In genomic region chr11:46701078-46701654, GRCh38 we compare ENCODE assay signal across 8 cellular contexts. TPM values are rescaled to one million over a fixed set of nuclear protein-coding genes. Genes with fewer than 3 reads are reported as not detected.
DNase-seq lines count a peak whose midpoint lies in the region; ATAC-seq, FAIRE-seq and TF ChIP-seq lines count a peak whose summit lies in the region.

No MANE protein-coding gene starts in this region.

- 2% methylated on average over 29 of the region's 29 CpGs for WGBS in lower leg skin, 2 donors

- peak overlapping the region; percentile 86 for H3K27ac ChIP-seq in ACC112 (ENCODE audit: low read depth, low read length)
- H3K27ac ChIP-seq in GM23338 (ENCODE audit: low read depth), result peak overlapping the region; percentile 99
- H3K27ac ChIP-seq in upper lobe of right lung, result peak overlapping the region; percentile 98

- H3K9me3 Mint-ChIP-seq in GM23338, result no peaks in the 10 kb centered on the region
- no peaks in the 10 kb centered on the region for H3K9me3 Mint-ChIP-seq in activated naive CD8-positive, alpha-beta T cell treated with anti-CD3 and anti-CD28 coated beads, Interleukin-2, amount 50 U/mL, for 24 hours

- peaks cover 44% of the 10 kb centered on the region for H3K36me3 Mint-ChIP-seq in GM23338 (ENCODE audit: low read depth)
- peaks cover 22% of the 10 kb centered on the region for H3K36me3 Mint-ChIP-seq in activated naive CD8-positive, alpha-beta T cell treated with anti-CD3 and anti-CD28 coated beads, Interleukin-2, amount 50 U/mL, for 24 hours (ENCODE audit: low read depth)

- H3K36me3 ChIP-seq in ACC112 (ENCODE audit: insufficient read depth, low read length) (0 out of 2 replicates have a peak, but pooled peaks cover 5% of the 10 kb centered on the region), GM23338 (ENCODE audit: insufficient read depth) (peaks cover 26% of the 10 kb centered on the region), upper lobe of right lung (peaks cover 39% of the 10 kb centered on the region)

- no peak for FAIRE-seq in GM12892 (lab: Jason Lieb, UNC)

- peak; percentile 2; the same call in 2 of the 3 replicates for ATAC-seq in GM23338
- ATAC-seq in activated naive CD8-positive, alpha-beta T cell treated with anti-CD3 and anti-CD28 coated beads, Interleukin-2, amount 50 U/mL, for 24 hours, result no peak
- ATAC-seq in upper lobe of right lung, result no peak
- ATAC-seq in HG02759 (IDR thresholded peaks at IDR 0.05; ENCODE audit: unreplicated experiment), result no peak

- TF ChIP-seq POLR2A in lower leg skin (IDR thresholded peaks at IDR 0.05) (no peak), GM12892 (IDR thresholded peaks at IDR 0.05; ENCODE audit: low read depth, low read length) (no peak)

- H3K4me3 ChIP-seq in ACC112 (ENCODE audit: low read depth, low read length) (peak overlapping the region; percentile 94), GM23338 (peak overlapping the region; percentile 90), lower leg skin (ENCODE audit: low read depth, poor library complexity, severe bottlenecking) (peak overlapping the region; percentile 79), upper lobe of right lung (peak overlapping the region; percentile 100)

- H3K27me3 Mint-ChIP-seq in GM23338 (ENCODE audit: insufficient read depth, low read depth, poor library complexity), result peaks cover 15% of the 10 kb centered on the region
- H3K27me3 Mint-ChIP-seq in activated naive CD8-positive, alpha-beta T cell treated with anti-CD3 and anti-CD28 coated beads, Interleukin-2, amount 50 U/mL, for 24 hours, result no peaks in the 10 kb centered on the region

- DNase-seq in GM23338 (ENCODE audit: low spot score) (peak; percentile 21), lower leg skin (ENCODE audit: low spot score in 2 of 2) (no peak), upper lobe of right lung (no peak), GM12892 (ENCODE audit: insufficient read length) (no peak), ACHN (no peak)
- DNase-seq in activated naive CD8-positive, alpha-beta T cell treated with anti-CD3 and anti-CD28 coated beads, Interleukin-2, amount 50 U/mL, for 24 hours, result peak; percentile 11

- no peaks in the 10 kb centered on the region; the same call in none of the 2 replicates for H4K20me1 ChIP-seq in GM23338 (replicated peaks; ENCODE audit: insufficient read depth)

- H3K9me3 ChIP-seq in upper lobe of right lung, result no peaks in the 10 kb centered on the region

- in situ Hi-C loops in ACHN (cut with HindIII; ENCODE audit: low pct_ligation_motif_present, low pct_unique_long_range_greater_than_20kb, low sequenced_read_pairs), result no loop called here

- H3F3A ChIP-seq in GM23338 (replicated peaks; ENCODE audit: low read depth), result no peaks in the 10 kb centered on the region

- H3K4me1 ChIP-seq in ACC112 (ENCODE audit: control insufficient read depth, insufficient read depth, low read length, unreplicated experiment) (peaks cover 21% of the 10 kb centered on the region), GM23338 (ENCODE audit: insufficient read depth) (0 out of 2 replicates have a peak, but pooled peaks cover 4% of the 10 kb centered on the region), upper lobe of right lung (peaks cover 37% of the 10 kb centered on the region)

- H3K79me2 ChIP-seq in ACC112 (ENCODE audit: control insufficient read depth, insufficient read depth, low read length, unreplicated experiment) (peaks cover 51% of the 10 kb centered on the region), GM23338 (replicated peaks; ENCODE audit: insufficient read depth) (peaks cover 30% of the 10 kb centered on the region)

- peak overlapping the region; percentile 79 for H2AFZ ChIP-seq in ACC112 (ENCODE audit: low read length, unreplicated experiment)
- H2AFZ ChIP-seq in GM23338, result peak overlapping the region; percentile 98

- TF ChIP-seq CTCF in GM23338 (conservative IDR thresholded peaks at IDR 0.05; ENCODE audit: low read depth in 2 of 2) (no peak), lower leg skin (IDR thresholded peaks at IDR 0.05) (no peak), upper lobe of right lung (IDR thresholded peaks at IDR 0.05) (no peak)

- no peaks in the 10 kb centered on the region for H3K27me3 ChIP-seq in ACC112 (ENCODE audit: insufficient read depth, low read length)
- H3K27me3 ChIP-seq in GM23338 (ENCODE audit: insufficient read depth), result no peaks in the 10 kb centered on the region
- H3K27me3 ChIP-seq in upper lobe of right lung, result no peaks in the 10 kb centered on the region

- intact Hi-C loops in lower leg skin (cut with DNase I; ENCODE audit: low total_unique reads) (no loop called here), upper lobe of right lung (cut with DNase I) (no loop called here)

- peaks cover 19% of the 10 kb centered on the region for H3K4me1 Mint-ChIP-seq in GM23338
- peaks cover 56% of the 10 kb centered on the region for H3K4me1 Mint-ChIP-seq in activated naive CD8-positive, alpha-beta T cell treated with anti-CD3 and anti-CD28 coated beads, Interleukin-2, amount 50 U/mL, for 24 hours

- H3K4me3 Mint-ChIP-seq in GM23338, result peak overlapping the region; percentile 96
- peak overlapping the region; percentile 94 for H3K4me3 Mint-ChIP-seq in activated naive CD8-positive, alpha-beta T cell treated with anti-CD3 and anti-CD28 coated beads, Interleukin-2, amount 50 U/mL, for 24 hours

- peak overlapping the region; percentile 100 for H3K27ac Mint-ChIP-seq in GM23338
- H3K27ac Mint-ChIP-seq in activated naive CD8-positive, alpha-beta T cell treated with anti-CD3 and anti-CD28 coated beads, Interleukin-2, amount 50 U/mL, for 24 hours, result peak overlapping the region; percentile 97

- no peaks in the 10 kb centered on the region for H3K9me2 ChIP-seq in GM23338 (ENCODE audit: insufficient read depth)

- peak overlapping the region; percentile 92 for H3K4me2 ChIP-seq in GM23338

TF ChIP-seq in GM23338, 12 proteins besides CTCF, POLR2A, EP300 and RAD21:
- TF ChIP-seq ZNF331 (CRISPR knock-in tag; IDR thresholded peaks at IDR 0.05; ENCODE audit: low read depth), result no peak
- peak; percentile 38; the same call in 1 of the 2 replicates for TF ChIP-seq POLR2AphosphoS5 (IDR thresholded peaks at IDR 0.05; ENCODE audit: low read depth)

RNA-seq across cellular contexts. Expression of gene ZNF408, which starts 0.3 kb away (rescaled TPM):
- total RNA-seq in GM23338 (2014; rRNA removed; shearing (Covaris generic)), result 17.2 and 25.6 TPM in 2 replicates
- 6.1 and 7.8 TPM in 2 replicates for polyA plus RNA-seq in GM23338 (2016; fragmentation: Nextera tagmentation; extraction: Ambion mirVana)
- total RNA-seq in lower leg skin, result 10 to 100 TPM; 11.2 to 28.9 (median 16.2) TPM
- 9.3 TPM for total RNA-seq in upper lobe of right lung
- polyA plus RNA-seq in GM12892 (2012; ENCODE audit: missing spikeins), result 5.1 TPM

RNA-seq across cellular contexts. Expression of gene ARHGAP1, which starts 0.7 kb away (rescaled TPM):
- 30.4 and 38.1 TPM in 2 replicates for total RNA-seq in GM23338 (2014; rRNA removed; shearing (Covaris generic))
- polyA plus RNA-seq in GM23338 (2016; fragmentation: Nextera tagmentation; extraction: Ambion mirVana), result 23.4 and 23.5 TPM in 2 replicates
- total RNA-seq in lower leg skin (10 to 100 TPM; 56.4 to 70.6 (median 64.3) TPM), upper lobe of right lung (62.8 TPM)
- 14.7 TPM for polyA plus RNA-seq in GM12892 (2012; ENCODE audit: missing spikeins)

RNA-seq across cellular contexts. Expression of gene F2, which starts 17.8 kb away (rescaled TPM):
- total RNA-seq in GM23338 (2014; rRNA removed; shearing (Covaris generic)), result 0.21 TPM in 1 of 2 replicates, not detected in the other
- polyA plus RNA-seq in GM23338 (2016; fragmentation: Nextera tagmentation; extraction: Ambion mirVana), result 0.31 TPM in 1 of 2 replicates, not detected in the other
- total RNA-seq in lower leg skin, result not detected
- total RNA-seq in upper lobe of right lung, result not detected
- polyA plus RNA-seq in GM12892 (2012; ENCODE audit: missing spikeins), result not detected

Comparison
In these comparisons a context has a peak if more than half of its experiments do, and no peak if none do; other contexts are left out.
1. DNase-seq: peak in GM23338 (single experiment) and activated naive CD8-positive, alpha-beta T cell treated with anti-CD3 and anti-CD28 coated beads, Interleukin-2, amount 50 U/mL, for 24 hours (single experiment); none in lower leg skin (0 of 2), upper lobe of right lung (single experiment), GM12892 (single experiment) and ACHN (single experiment).
2. Peak in every context shown above with its lines, with median percentiles within 50 percentile points of each other: H3K27ac ChIP-seq and H3K4me3 ChIP-seq.